In genomic region chr13:42040730-42041016, GRCh38 we compare ENCODE assay signal across 7 cellular contexts. TPM values are rescaled to one million over a fixed set of nuclear protein-coding genes. Genes with fewer than 3 reads are reported as not detected.
DNase-seq lines count a peak whose midpoint lies in the region; ATAC-seq lines count a peak whose summit lies in the region.

No MANE protein-coding gene starts in this region.

- under 1% methylated on average over 49 of the region's 49 CpGs for WGBS in right cardiac atrium

- peaks cover 16 to 24% (median 19%) of the 10 kb centered on the region in 3 donors for H3K4me1 Mint-ChIP-seq in T-cell
- H3K4me1 Mint-ChIP-seq in activated T-helper 1 cell treated with anti-CD3 and anti-CD28 coated beads, Interleukin-12 subunit alpha, Interleukin-12 subunit beta, Interleukin-2, Interleukin-4 antibody, amounts not matched to agents 30 ng/mL and 10 ng/mL and 1 ng/mL, durations not matched to agents 14 hours and 24 hours and 36 hours (ENCODE audit: low read depth), result peaks cover 17% of the 10 kb centered on the region

- H3K27ac Mint-ChIP-seq in T-cell, result no peak overlapping the region
- H3K27ac Mint-ChIP-seq in activated T-helper 1 cell treated with anti-CD3 and anti-CD28 coated beads, Interleukin-12 subunit alpha, Interleukin-12 subunit beta, Interleukin-2, Interleukin-4 antibody, amounts not matched to agents 30 ng/mL and 10 ng/mL and 1 ng/mL, durations not matched to agents 14 hours and 24 hours and 36 hours, result no peak overlapping the region

- peaks cover 0 to 5% (median 4%) of the 10 kb centered on the region in 3 donors for H3K9me3 Mint-ChIP-seq in T-cell
- no peaks in the 10 kb centered on the region for H3K9me3 Mint-ChIP-seq in activated T-helper 1 cell treated with anti-CD3 and anti-CD28 coated beads, Interleukin-12 subunit alpha, Interleukin-12 subunit beta, Interleukin-2, Interleukin-4 antibody, amounts not matched to agents 30 ng/mL and 10 ng/mL and 1 ng/mL, durations not matched to agents 14 hours and 24 hours and 36 hours

- H3K9me3 ChIP-seq in right cardiac atrium (ENCODE audit: control insufficient read depth, low read length) (no peaks in the 10 kb centered on the region), stomach smooth muscle (ENCODE audit: control insufficient read depth in 2 of 2, low read length in 2 of 2) (no peaks in the 10 kb centered on the region)

- CTCF ChIA-PET in T-cell (lab: Charles Lee), result no interaction called here

- H3K36me3 ChIP-seq in H7 (replicated peaks; ENCODE audit: control insufficient read depth, insufficient read depth, low read length) (no peaks in the 10 kb centered on the region), stomach smooth muscle (ENCODE audit: control insufficient read depth in 2 of 2, insufficient read depth in 2 of 2, low read length in 2 of 2) (no peaks in the 10 kb centered on the region)

- peak overlapping the region; percentile 81 to 88 (median 85) for H3K4me3 Mint-ChIP-seq in T-cell
- no peak overlapping the region for H3K4me3 Mint-ChIP-seq in activated T-helper 1 cell treated with anti-CD3 and anti-CD28 coated beads, Interleukin-12 subunit alpha, Interleukin-12 subunit beta, Interleukin-2, Interleukin-4 antibody, amounts not matched to agents 30 ng/mL and 10 ng/mL and 1 ng/mL, durations not matched to agents 14 hours and 24 hours and 36 hours

- H3K27me3 ChIP-seq in H7 (ENCODE audit: control insufficient read depth, insufficient read depth, low read length) (peaks cover 28% of the 10 kb centered on the region), right cardiac atrium (ENCODE audit: control insufficient read depth, insufficient read depth) (no peaks in the 10 kb centered on the region), stomach smooth muscle (ENCODE audit: control insufficient read depth in 1 of 2, insufficient read depth in 2 of 2, low read length in 2 of 2) (no peaks in the 10 kb centered on the region)

- POLR2A ChIA-PET in T-cell (lab: Charles Lee), result no interaction called here

- H3K27ac ChIP-seq in right cardiac atrium (ENCODE audit: low read length) (peak overlapping the region; percentile 73), stomach smooth muscle (ENCODE audit: low read length) (peak overlapping the region; percentile 66)

- H3K4me1 ChIP-seq in right cardiac atrium (ENCODE audit: control insufficient read depth, insufficient read depth, low read length) (no peaks in the 10 kb centered on the region), stomach smooth muscle (ENCODE audit: control insufficient read depth, insufficient read depth, low read length) (peaks cover 14% of the 10 kb centered on the region)

- H3K4me3 ChIP-seq in H7 (ENCODE audit: insufficient read depth, low read depth, low read length) (peak overlapping the region; percentile 87), right cardiac atrium (ENCODE audit: low read length) (peak overlapping the region; percentile 95), stomach smooth muscle (ENCODE audit: low read length in 2 of 2) (peak overlapping the region; percentile 88 to 90)

- intact Hi-C loops in right cardiac atrium (cut with DNase I), result loop anchor here in 2 of 4 donors (2.0 to 10.0 kb wide), 2 partner anchors 80 to 136 kb away; partner anchors contain the start of gene VWA8 (in 1 of the 2)
- intact Hi-C loops in activated T-helper 1 cell treated with anti-CD3 and anti-CD28 coated beads, Interleukin-12 subunit alpha, Interleukin-12 subunit beta, Interleukin-2, Interleukin-4 antibody, amounts not matched to agents 30 ng/mL and 10 ng/mL and 1 ng/mL, durations not matched to agents 14 hours and 24 hours and 36 hours (cut with micrococcal nuclease), result loop anchor here (1.0 to 10.0 kb wide), 10 partner anchors 9 to 1036 kb away; partner anchors contain the start of genes AKAP11, MTRF1, NAA16 and RGCC
- intact Hi-C loops in sciatic nerve (cut with DNase I), result no loop called here

- H3K9ac ChIP-seq in stomach smooth muscle (ENCODE audit: low read length in 2 of 2), result peak overlapping the region; percentile 64 to 70

- ATAC-seq in T-cell (replicated peaks in 1 of 4) (peak in 1 of 4 experiments; percentile 12), right cardiac atrium (no peak), sciatic nerve (no peak)

- peak; percentile 76 for DNase-seq in H7
- DNase-seq in T-cell, result no peak
- no peak for DNase-seq in right cardiac atrium
- DNase-seq in activated T-helper 1 cell treated with anti-CD3 and anti-CD28 coated beads, Interleukin-12 subunit alpha, Interleukin-12 subunit beta, Interleukin-2, Interleukin-4 antibody, amounts not matched to agents 30 ng/mL and 10 ng/mL and 1 ng/mL, durations not matched to agents 14 hours and 24 hours and 36 hours (ENCODE audit: low spot score), result no peak
- no peak for DNase-seq in sciatic nerve (ENCODE audit: low spot score)
- DNase-seq in UCSD-AML1 (lab: John Stamatoyannopoulos, UW; ENCODE audit: unreplicated experiment), result no peak

- H3K27me3 Mint-ChIP-seq in T-cell, result no peaks in the 10 kb centered on the region
- peaks cover 43% of the 10 kb centered on the region for H3K27me3 Mint-ChIP-seq in activated T-helper 1 cell treated with anti-CD3 and anti-CD28 coated beads, Interleukin-12 subunit alpha, Interleukin-12 subunit beta, Interleukin-2, Interleukin-4 antibody, amounts not matched to agents 30 ng/mL and 10 ng/mL and 1 ng/mL, durations not matched to agents 14 hours and 24 hours and 36 hours (ENCODE audit: insufficient read depth)

- H3K36me3 Mint-ChIP-seq in T-cell, result no peaks in the 10 kb centered on the region
- H3K36me3 Mint-ChIP-seq in activated T-helper 1 cell treated with anti-CD3 and anti-CD28 coated beads, Interleukin-12 subunit alpha, Interleukin-12 subunit beta, Interleukin-2, Interleukin-4 antibody, amounts not matched to agents 30 ng/mL and 10 ng/mL and 1 ng/mL, durations not matched to agents 14 hours and 24 hours and 36 hours (ENCODE audit: low read depth), result peaks cover 2% of the 10 kb centered on the region

RNA-seq across cellular contexts. Expression of gene DGKH, which starts 7.8 kb away (rescaled TPM):
- total RNA-seq in H7 (2014; rRNA removed; shearing (Covaris generic)), result 3.7 and 4.2 TPM in 2 replicates
- total RNA-seq in T-cell, result 10 to 100 TPM in 2 of 5 donors, 1 to 10 TPM in 3; 8.6 to 14.6 (median 8.8) TPM
- total RNA-seq in right cardiac atrium, result 10 to 100 TPM in 1 of 4 donors, 1 to 10 TPM in 3; 3.9 to 12.1 (median 6.5) TPM
- polyA plus RNA-seq in right cardiac atrium, result 2.0 TPM
- 13.1 and 14.1 TPM in 2 replicates for total RNA-seq in activated T-helper 1 cell treated with anti-CD3 and anti-CD28 coated beads, Interleukin-12 subunit alpha, Interleukin-12 subunit beta, Interleukin-2, Interleukin-4 antibody, amounts not matched to agents 30 ng/mL and 10 ng/mL and 1 ng/mL, durations not matched to agents 14 hours and 24 hours and 36 hours
- 19.9 TPM for total RNA-seq in sciatic nerve
